In the genomic region with DNA sequence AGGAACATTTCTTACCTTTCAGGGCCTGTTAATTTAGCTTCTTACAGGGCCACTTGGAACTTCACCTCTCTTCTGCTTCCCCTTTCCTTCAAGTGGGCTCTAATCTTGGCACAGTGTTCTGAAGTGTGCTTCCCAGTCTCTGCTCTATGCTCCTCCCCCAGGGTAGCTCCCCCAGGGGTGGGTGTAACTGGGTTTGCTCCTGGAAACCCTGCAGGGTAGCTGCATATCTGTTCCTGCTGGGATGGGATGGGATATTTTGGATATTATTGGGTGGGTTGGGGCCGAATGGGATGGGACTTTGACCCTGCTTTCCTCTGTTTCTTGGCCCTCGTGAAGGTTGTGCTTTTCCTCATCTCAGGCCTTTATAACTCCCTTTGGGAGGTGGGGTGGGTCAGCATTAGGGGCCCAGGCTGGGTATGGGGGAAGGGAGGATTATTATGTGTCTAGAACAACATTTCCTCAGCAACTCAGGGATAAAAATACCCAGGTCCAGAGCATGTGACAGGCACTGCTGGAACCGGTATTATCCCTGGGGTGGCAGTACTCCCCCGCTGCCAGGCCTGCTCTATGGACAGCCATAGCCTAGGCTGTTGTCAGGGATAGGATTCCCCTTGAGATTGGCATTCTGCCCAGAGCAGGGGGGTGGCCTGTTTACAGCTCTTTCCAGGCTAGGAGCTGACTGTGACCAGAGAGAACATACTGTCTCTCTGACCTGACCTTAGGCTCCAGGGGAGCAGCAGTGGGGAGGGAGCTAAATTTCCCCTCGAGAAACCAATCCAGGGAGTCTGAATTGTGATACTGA, we compare ENCODE assay signal across 8 cellular contexts. TPM values are rescaled to one million over a fixed set of nuclear protein-coding genes. Genes with fewer than 3 reads are reported as not detected.
A peak's percentile ranks its signal among the peaks of the same experiment; 100 is the strongest.
DNase-seq lines count a peak whose midpoint lies in the region; ATAC-seq, FAIRE-seq and TF ChIP-seq lines count a peak whose summit lies in the region.

No MANE protein-coding gene starts in this region.

- ATAC-seq in RWPE2 (ENCODE audit: low read depth), result no peak
- no peak for ATAC-seq in effector memory CD8-positive, alpha-beta T cell (replicated peaks)
- ATAC-seq in mucosa of descending colon, result no peak
- ATAC-seq in GM19452 (IDR thresholded peaks at IDR 0.05; ENCODE audit: unreplicated experiment), result no peak

- intact Hi-C loops in mucosa of descending colon (cut with DNase I, micrococcal nuclease), result no loop called here

- DNase-seq in activated T-cell treated with anti-CD3 and anti-CD28 coated beads, Interleukin-2, amount 50 U/mL, for 24 hours, result no peak
- no peak for DNase-seq in activated T-cell treated with anti-CD3 and anti-CD28 coated beads, Interleukin-2, amount 50 U/mL, for 1 hour
- DNase-seq in RWPE2 (ENCODE audit: low spot score), result no peak
- DNase-seq in effector memory CD8-positive, alpha-beta T cell, result no peak
- peak in 2 of 3 donors; percentile 37 to 41 for DNase-seq in mucosa of descending colon
- DNase-seq in urothelium cell line (ENCODE audit: low spot score), result no peak
- DNase-seq in GM12892 (ENCODE audit: insufficient read length), result no peak

- TF ChIP-seq POLR2A in GM12892 (IDR thresholded peaks at IDR 0.05; ENCODE audit: low read depth, low read length), result no peak

- TF ChIP-seq CTCF in RWPE2 (IDR thresholded peaks at IDR 0.05; ENCODE audit: poor library complexity, severe bottlenecking) (no peak), mucosa of descending colon (IDR thresholded peaks at IDR 0.05) (no peak)

- no peaks in the 10 kb centered on the region for H3K9me3 Mint-ChIP-seq in activated T-cell treated with anti-CD3 and anti-CD28 coated beads, Interleukin-2, amount 50 U/mL, for 24 hours
- H3K9me3 Mint-ChIP-seq in effector memory CD8-positive, alpha-beta T cell, result no peaks in the 10 kb centered on the region

- H3K27me3 Mint-ChIP-seq in activated T-cell treated with anti-CD3 and anti-CD28 coated beads, Interleukin-2, amount 50 U/mL, for 24 hours, result no peaks in the 10 kb centered on the region
- no peaks in the 10 kb centered on the region for H3K27me3 Mint-ChIP-seq in effector memory CD8-positive, alpha-beta T cell

- H3K27ac Mint-ChIP-seq in activated T-cell treated with anti-CD3 and anti-CD28 coated beads, Interleukin-2, amount 50 U/mL, for 24 hours, result peak overlapping the region; percentile 81
- peak overlapping the region; percentile 58 to 73 for H3K27ac Mint-ChIP-seq in effector memory CD8-positive, alpha-beta T cell

- H3K9me3 ChIP-seq in RWPE2 (ENCODE audit: severe bottlenecking) (no peaks in the 10 kb centered on the region), mucosa of descending colon (no peaks in the 10 kb centered on the region)

- H3K36me3 ChIP-seq in RWPE2 (ENCODE audit: low read depth) (peaks cover 64% of the 10 kb centered on the region), mucosa of descending colon (ENCODE audit: low read depth) (peaks cover 11% of the 10 kb centered on the region)

- H3K4me1 Mint-ChIP-seq in activated T-cell treated with anti-CD3 and anti-CD28 coated beads, Interleukin-2, amount 50 U/mL, for 24 hours (ENCODE audit: low read depth), result peaks cover 68% of the 10 kb centered on the region
- peaks cover 47 to 63% of the 10 kb centered on the region in 2 donors for H3K4me1 Mint-ChIP-seq in effector memory CD8-positive, alpha-beta T cell (ENCODE audit: low read depth in 2 of 2)

- H3K36me3 Mint-ChIP-seq in activated T-cell treated with anti-CD3 and anti-CD28 coated beads, Interleukin-2, amount 50 U/mL, for 24 hours (ENCODE audit: low read depth), result peaks cover 94% of the 10 kb centered on the region
- H3K36me3 Mint-ChIP-seq in effector memory CD8-positive, alpha-beta T cell (ENCODE audit: insufficient read depth), result peaks cover 27% of the 10 kb centered on the region

- H3K4me1 ChIP-seq in RWPE2 (ENCODE audit: insufficient read depth, poor library complexity, severe bottlenecking), result peaks cover 58% of the 10 kb centered on the region
- H3K4me1 ChIP-seq in mucosa of descending colon (ENCODE audit: low read depth), result peaks cover 58% of the 10 kb centered on the region

- peak overlapping the region; percentile 49 for H3K4me3 Mint-ChIP-seq in activated T-cell treated with anti-CD3 and anti-CD28 coated beads, Interleukin-2, amount 50 U/mL, for 24 hours
- H3K4me3 Mint-ChIP-seq in effector memory CD8-positive, alpha-beta T cell, result no peak overlapping the region

- H3K27me3 ChIP-seq in RWPE2 (ENCODE audit: insufficient read depth, poor library complexity, severe bottlenecking), result no peaks in the 10 kb centered on the region

- H3K27ac ChIP-seq in RWPE2 (ENCODE audit: poor library complexity, severe bottlenecking), result peak overlapping the region; percentile 76

- FAIRE-seq in urothelium cell line (lab: Jason Lieb, UNC), result no peak
- FAIRE-seq in GM12892 (lab: Jason Lieb, UNC), result no peak

- H3K4me3 ChIP-seq in RWPE2 (ENCODE audit: severe bottlenecking), result no peak overlapping the region
- H3K4me3 ChIP-seq in mucosa of descending colon, result no peak overlapping the region

RNA-seq across cellular contexts. Expression of a gene that starts 5.0 kb away (rescaled TPM):
- 100 to 1,000 TPM; 182 to 275 (median 247) TPM for total RNA-seq in mucosa of descending colon
- polyA plus RNA-seq in GM12892 (2012; ENCODE audit: missing spikeins), result 42.1 TPM

RNA-seq across cellular contexts. Expression of a gene that starts 15.6 kb away (rescaled TPM):
- total RNA-seq in mucosa of descending colon, result 10 to 100 TPM in 2 of 3 donors, 1 to 10 TPM in 1; 3.9 to 43.3 (median 14.3) TPM
- 2.6 TPM for polyA plus RNA-seq in GM12892 (2012; ENCODE audit: missing spikeins)

RNA-seq across cellular contexts. Expression of a gene that starts 48.1 kb away (rescaled TPM):
- total RNA-seq in mucosa of descending colon, result 10 to 100 TPM; 27.5 to 45.3 (median 28.8) TPM
- 78.8 TPM for polyA plus RNA-seq in GM12892 (2012; ENCODE audit: missing spikeins)

RNA-seq across cellular contexts. Expression of a gene that starts 54.4 kb away (rescaled TPM):
- total RNA-seq in mucosa of descending colon, result 10 to 100 TPM; 25.4 to 26.5 (median 25.4) TPM
- polyA plus RNA-seq in GM12892 (2012; ENCODE audit: missing spikeins), result 79.8 TPM

Comparison
In these comparisons a context has a peak if more than half of its experiments do, and no peak if none do; other contexts are left out.
1. DNase-seq: peak in mucosa of descending colon (2 of 3); none in activated T-cell treated with anti-CD3 and anti-CD28 coated beads, Interleukin-2, amount 50 U/mL, for 24 hours (single experiment), activated T-cell treated with anti-CD3 and anti-CD28 coated beads, Interleukin-2, amount 50 U/mL, for 1 hour (single experiment), RWPE2 (single experiment), effector memory CD8-positive, alpha-beta T cell (0 of 3), urothelium cell line (single experiment) and GM12892 (single experiment).